8 cellular contexts compared by ENCODE assay signal in genomic region chr6:3749991-3750323, GRCh38. TPM values are rescaled to one million over a fixed set of nuclear protein-coding genes. Genes with fewer than 3 reads are reported as not detected.
A peak's percentile ranks its signal among the peaks of the same experiment; 100 is the strongest.
DNase-seq lines count a peak whose midpoint lies in the region; ATAC-seq and TF ChIP-seq lines count a peak whose summit lies in the region.

No MANE protein-coding gene starts in this region.

- intact Hi-C loops in dorsolateral prefrontal cortex (cut with DNase I), result loop anchor here (2.0 to 10.0 kb wide), 5 partner anchors 42 to 405 kb away; partner anchors contain the start of gene FAM50B (in 1 of the 2)

- ATAC-seq in GM21619 (IDR thresholded peaks at IDR 0.05; ENCODE audit: unreplicated experiment), result no peak

- DNase-seq in AG20443 (ENCODE audit: low spot score), result peak; percentile 62
- no peak for DNase-seq in dorsolateral prefrontal cortex
- no peak for DNase-seq in NCI-H1105 treated with DMSO at 0.1 percent for 48 hours (lab: John Stamatoyannopoulos, UW)
- no peak for DNase-seq in OCI-M1 (lab: John Stamatoyannopoulos, UW)
- DNase-seq in NCI-H748 treated with DMSO at 0.1 percent for 48 hours (lab: John Stamatoyannopoulos, UW), result no peak

- H3K4me1 ChIP-seq in mucosa of stomach (ENCODE audit: control insufficient read depth, insufficient read depth, low read length), result peaks cover 36% of the 10 kb centered on the region

- H3K27ac Mint-ChIP-seq in IgD-negative memory B cell, result peak overlapping the region in 2 of 3 donors; percentile 51 to 93

- peaks cover 5% of the 10 kb centered on the region for H3K36me3 ChIP-seq in mucosa of stomach (ENCODE audit: control insufficient read depth, insufficient read depth, low read length)

- peak overlapping the region; percentile 17 to 98 (median 92) for H3K27ac ChIP-seq in dorsolateral prefrontal cortex

- H3K27me3 ChIP-seq in dorsolateral prefrontal cortex (no peaks in the 10 kb centered on the region), mucosa of stomach (ENCODE audit: control insufficient read depth, insufficient read depth, low read length) (no peaks in the 10 kb centered on the region)

- H3K4me3 Mint-ChIP-seq in IgD-negative memory B cell, result peak overlapping the region; percentile 71 to 90 (median 84)

- H3K4me3 ChIP-seq in dorsolateral prefrontal cortex (peak overlapping the region; percentile 47 to 81 (median 72)), mucosa of stomach (ENCODE audit: low read length) (peak overlapping the region; percentile 11)

- no peaks in the 10 kb centered on the region for H3K9me3 Mint-ChIP-seq in IgD-negative memory B cell

- H3K4me1 Mint-ChIP-seq in IgD-negative memory B cell, result peaks cover 42 to 56% (median 52%) of the 10 kb centered on the region in 3 donors

- no peaks in the 10 kb centered on the region for H3K36me3 Mint-ChIP-seq in IgD-negative memory B cell

- no peaks in the 10 kb centered on the region for H3K27me3 Mint-ChIP-seq in IgD-negative memory B cell

- TF ChIP-seq CTCF in dorsolateral prefrontal cortex (IDR thresholded peaks at IDR 0.05 in 54 of 56, conservative IDR thresholded peaks at IDR 0.05 in 2 of 56; ENCODE audit: low read depth in 1 of 56, partially characterized antibody in 56 of 56), result no peak

- H3K9ac ChIP-seq in mucosa of stomach (ENCODE audit: low read length), result peak overlapping the region; percentile 81

- no peaks in the 10 kb centered on the region for H3K9me3 ChIP-seq in mucosa of stomach (ENCODE audit: control insufficient read depth, low read length)

RNA-seq across cellular contexts. Expression of gene PXDC1, which starts 1.6 kb away (rescaled TPM):
- polyA plus RNA-seq in IgD-negative memory B cell, result 9.5 TPM
- 10 to 100 TPM in 115 of 120 experiments, 1 to 10 TPM in 5; 8.4 to 47.3 (median 17.5) TPM for total RNA-seq in dorsolateral prefrontal cortex
